18 cellular contexts compared by ENCODE assay signal in the genomic region with DNA sequence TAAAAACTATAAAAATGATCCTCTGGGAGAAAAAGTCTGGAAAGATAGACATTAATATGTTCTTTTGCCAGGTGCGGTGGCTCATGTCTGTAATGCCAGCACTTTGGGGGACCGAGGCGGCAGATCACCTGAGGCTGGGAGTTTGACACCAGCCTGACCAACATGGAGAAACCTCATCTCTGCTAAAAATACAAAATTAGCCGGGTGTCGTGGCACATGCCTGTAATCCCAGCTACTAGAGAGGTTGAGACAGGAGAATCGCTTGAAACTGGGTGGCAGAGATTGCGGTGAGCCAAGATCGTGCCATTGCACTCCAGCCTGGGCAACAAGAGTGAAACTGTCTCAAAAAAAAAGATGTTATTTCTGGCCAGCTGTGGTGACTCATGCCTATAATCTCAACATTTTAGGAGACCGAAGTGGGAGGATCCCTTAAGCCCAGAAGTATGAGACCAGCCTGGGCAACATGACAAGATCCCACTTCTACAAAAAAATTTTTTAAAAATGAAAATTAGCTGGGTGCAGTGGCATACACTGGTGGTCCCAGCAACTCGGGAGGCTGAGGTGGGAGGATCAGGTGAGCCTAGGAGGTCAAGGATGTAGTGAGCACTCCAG.
DNase-seq lines count a peak whose midpoint lies in the region; ATAC-seq and TF ChIP-seq lines count a peak whose summit lies in the region.
"Had no signal": no experiment of that assay in that cellular context is flagged by ENCODE, and none has a peak within 500 bp of the region (broad histone marks: within the 10 kb centered on the region; RNA-seq: fewer than 3 reads in every experiment).

No MANE protein-coding gene starts in this region.

- no peak overlapping the region for H2BK15ac ChIP-seq in IMR-90 (ENCODE audit: low read depth, low read length)

- H3K4me2 ChIP-seq in GM23248 (ENCODE audit: unreplicated experiment) (no peak overlapping the region), IMR-90 (ENCODE audit: low read depth, low read length) (no peak overlapping the region)
- H3K4me2 ChIP-seq: BLaER1 had no signal

- H3K27ac Mint-ChIP-seq in activated naive CD4-positive, alpha-beta T cell treated with anti-CD3 and anti-CD28 coated beads for 36 hours: no peak overlapping the region
- H3K27ac Mint-ChIP-seq in effector memory CD8-positive, alpha-beta T cell: no peak overlapping the region
- H3K27ac Mint-ChIP-seq: CD4-positive, alpha-beta T cell had no signal

- H4K91ac ChIP-seq in IMR-90 (ENCODE audit: insufficient read depth, low read depth, low read length): no peak overlapping the region

- TF ChIP-seq RAD21 in IMR-90 (IDR thresholded peaks at IDR 0.05; ENCODE audit: low read length): no peak

- H3K14ac ChIP-seq in IMR-90 (replicated peaks; ENCODE audit: low read depth, low read length): no peak overlapping the region

- H2AK9ac ChIP-seq in IMR-90 (replicated peaks; ENCODE audit: low read depth, low read length, poor library complexity): no peak overlapping the region

- H3K27me3 ChIP-seq in GM23248 (replicated peaks; ENCODE audit: insufficient read depth) (no peaks in the 10 kb centered on the region), IMR-90 (ENCODE audit: control insufficient read depth, insufficient read depth, low read length) (no peaks in the 10 kb centered on the region)
- H3K27me3 ChIP-seq: BLaER1 had no signal

- TF ChIP-seq CTCF in IMR-90 (conservative IDR thresholded peaks at IDR 0.05; ENCODE audit: low read depth, low read length) (no peak), cardiac fibroblast (IDR thresholded peaks at IDR 0.05; ENCODE audit: low read depth, low read length) (no peak)

- H3K27ac ChIP-seq in GM23248 (no peak overlapping the region), IMR-90 (ENCODE audit: insufficient read depth, low read length) (no peak overlapping the region)
- H3K27ac ChIP-seq: BLaER1 had no signal

- H2BK5ac ChIP-seq in IMR-90 (ENCODE audit: low read depth, low read length, poor library complexity, severe bottlenecking): no peak overlapping the region

- POLR2A ChIA-PET in IMR-90 (lab: Charles Lee; ENCODE audit: unreplicated experiment): no interaction called here

- H3K9me2 ChIP-seq in GM23248 (ENCODE audit: insufficient read depth): no peaks in the 10 kb centered on the region; the same call in 1 of the 2 replicates

- H3K56ac ChIP-seq in IMR-90 (ENCODE audit: extremely low read depth, insufficient read depth, low read length): no peak overlapping the region

- H3K9me3 ChIP-seq in GM23248 (ENCODE audit: low read depth) (no peaks in the 10 kb centered on the region), IMR-90 (ENCODE audit: control insufficient read depth, insufficient read depth, low read length) (no peaks in the 10 kb centered on the region)
- H3K9me3 ChIP-seq: BLaER1 had no signal

- H3K36me3 Mint-ChIP-seq in activated naive CD4-positive, alpha-beta T cell treated with anti-CD3 and anti-CD28 coated beads for 36 hours (ENCODE audit: low read depth): no peaks in the 10 kb centered on the region
- H3K36me3 Mint-ChIP-seq in effector memory CD8-positive, alpha-beta T cell (ENCODE audit: insufficient read depth): peaks cover 3% of the 10 kb centered on the region

- H3F3A ChIP-seq in GM23248 (ENCODE audit: insufficient read depth): no peaks in the 10 kb centered on the region

- H4K20me1 ChIP-seq in GM23248 (ENCODE audit: insufficient read depth): no peaks in the 10 kb centered on the region
- H4K20me1 ChIP-seq in IMR-90 (ENCODE audit: insufficient read depth, low read length): no peaks in the 10 kb centered on the region
- H4K20me1 ChIP-seq: BLaER1 had no signal

- H3K79me2 ChIP-seq in GM23248 (ENCODE audit: insufficient read depth): no peaks in the 10 kb centered on the region

- in situ Hi-C loops in GM23248 (cut with MboI): no loop called here
- in situ Hi-C loops in IMR-90 (cut with MboI; ENCODE audit: low sequenced_read_pairs): no loop called here

- H3K9ac ChIP-seq in GM23248: no peak overlapping the region
- H3K9ac ChIP-seq in IMR-90 (ENCODE audit: low read depth, low read length): no peak overlapping the region
- H3K9ac ChIP-seq: BLaER1 had no signal

- H2BK120ac ChIP-seq in IMR-90 (ENCODE audit: low read depth, low read length): no peak overlapping the region

- no peaks in the 10 kb centered on the region for H3K9me1 ChIP-seq in IMR-90 (ENCODE audit: insufficient read depth, low read length)

- H3K4me1 Mint-ChIP-seq in activated naive CD4-positive, alpha-beta T cell treated with anti-CD3 and anti-CD28 coated beads for 36 hours (ENCODE audit: low read depth): peaks cover 23% of the 10 kb centered on the region
- peaks cover 2 to 12% of the 10 kb centered on the region in 2 donors for H3K4me1 Mint-ChIP-seq in effector memory CD8-positive, alpha-beta T cell (ENCODE audit: low read depth in 2 of 2)

- H3K4me3 ChIP-seq in GM23248: no peak overlapping the region
- H3K4me3 ChIP-seq in IMR-90 (ENCODE audit: insufficient read depth, low read depth, low read length): no peak overlapping the region
- no peak overlapping the region for H3K4me3 ChIP-seq in cardiac fibroblast (replicated peaks in 1 of 2; ENCODE audit: low read depth in 2 of 2, low read length in 2 of 2)
- H3K4me3 ChIP-seq: BLaER1 had no signal

- no TSS peak for BruUV-seq in IMR-90 (replicated peaks; lab: Mats Ljungman, UMichigan)

- H3K36me3 ChIP-seq in GM23248 (ENCODE audit: low read depth) (no peaks in the 10 kb centered on the region), IMR-90 (ENCODE audit: control insufficient read depth, insufficient read depth, low read length) (no peaks in the 10 kb centered on the region)
- H3K36me3 ChIP-seq: BLaER1 had no signal

- no peak overlapping the region for H3K23ac ChIP-seq in IMR-90 (ENCODE audit: low read depth, low read length)

- no peak overlapping the region for H3K4me3 Mint-ChIP-seq in activated naive CD4-positive, alpha-beta T cell treated with anti-CD3 and anti-CD28 coated beads for 36 hours
- no peak overlapping the region for H3K4me3 Mint-ChIP-seq in effector memory CD8-positive, alpha-beta T cell
- H3K4me3 Mint-ChIP-seq: CD4-positive, alpha-beta T cell had no signal

- no peak overlapping the region for H4K5ac ChIP-seq in IMR-90 (ENCODE audit: low read depth, low read length)

- no peak overlapping the region for H4K8ac ChIP-seq in IMR-90 (ENCODE audit: low read depth in 2 of 2, low read length in 2 of 2)

- no peak overlapping the region for H2BK20ac ChIP-seq in IMR-90 (ENCODE audit: low read depth, low read length)

- WGBS in GM23248 (ENCODE audit: low coverage in 1 of 2, low lambda C conversion rate in 2 of 2, missing lambda C conversion rate in 2 of 2), 2 experiments: 86 to 89% methylated on average over 10 of the region's 10 CpGs
- 96% methylated on average over 5 of the region's 10 CpGs; no CpG with 5 or more reads in 1 of the 2 experiments for WGBS in IMR-90 (ENCODE audit: extremely low coverage in 2 of 2, insufficient read length in 1 of 2), 2 experiments

- DNase-seq in GM23248 (peak; percentile 18), IMR-90 (peak; percentile 6), cardiac fibroblast (ENCODE audit: low read depth in 2 of 2) (peak; percentile 6 to 38), posterior vena cava (ENCODE audit: low spot score) (peak; percentile 61)
- DNase-seq in activated naive CD4-positive, alpha-beta T cell treated with anti-CD3 and anti-CD28 coated beads for 36 hours: no peak
- DNase-seq in effector memory CD8-positive, alpha-beta T cell: no peak
- DNase-seq: ACHN; CD4-positive, alpha-beta T cell; COR-L47; DMS79; NCI-H1105; NCI-H2029 treated with DMSO at 0.1 percent for 48 hours; NCI-H226; NCI-H510A treated with DMSO at 0.1 percent for 48 hours; NCI-H774 had no signal

- no peak overlapping the region for H3K18ac ChIP-seq in IMR-90 (ENCODE audit: low read depth, low read length)

- H3K27me3 Mint-ChIP-seq in activated naive CD4-positive, alpha-beta T cell treated with anti-CD3 and anti-CD28 coated beads for 36 hours (ENCODE audit: low read depth): no peaks in the 10 kb centered on the region
- no peaks in the 10 kb centered on the region for H3K27me3 Mint-ChIP-seq in effector memory CD8-positive, alpha-beta T cell
- H3K27me3 Mint-ChIP-seq: CD4-positive, alpha-beta T cell had no signal

- no peak overlapping the region for H3K4ac ChIP-seq in IMR-90 (ENCODE audit: low read depth, low read length)

- no peaks in the 10 kb centered on the region for H3K4me1 ChIP-seq in GM23248 (ENCODE audit: insufficient read depth)
- H3K4me1 ChIP-seq in IMR-90 (ENCODE audit: control insufficient read depth, insufficient read depth, low read length): no peaks in the 10 kb centered on the region
- H3K4me1 ChIP-seq: BLaER1 had no signal

- CTCF ChIA-PET in IMR-90 (lab: Yijun Ruan, JAX): no interaction called here
- CTCF ChIA-PET in activated naive CD4-positive, alpha-beta T cell treated with anti-CD3 and anti-CD28 coated beads for 36 hours (lab: Charles Lee): interaction anchor here (0.7 kb wide), 2 partner anchors 18 to 64 kb away, joined by 3 to 4 read pairs; no protein-coding TSS in a partner anchor

- no peak overlapping the region for H2AFZ ChIP-seq in GM23248
- H2AFZ ChIP-seq in IMR-90 (replicated peaks; ENCODE audit: low read length, poor library complexity): no peak overlapping the region

- ATAC-seq in IMR-90 (ENCODE audit: low read depth) (no peak), HG03571 (IDR thresholded peaks at IDR 0.05; ENCODE audit: unreplicated experiment) (no peak), GM21423 (IDR thresholded peaks at IDR 0.05; ENCODE audit: unreplicated experiment) (no peak)
- no peak for ATAC-seq in effector memory CD8-positive, alpha-beta T cell (replicated peaks)

- TF ChIP-seq POLR2A in IMR-90 (IDR thresholded peaks at IDR 0.05; ENCODE audit: low read depth, low read length): no peak

- no peaks in the 10 kb centered on the region for H3K79me1 ChIP-seq in IMR-90 (ENCODE audit: low read depth in 1 of 2, low read length in 2 of 2)

- dilution Hi-C loops in IMR-90 (cut with HindIII; ENCODE audit: low sequenced_read_pairs, unreplicated experiment): no loop called here

- no peak overlapping the region for H2AK5ac ChIP-seq in IMR-90 (ENCODE audit: low read depth, low read length)

- intact Hi-C loops in IMR-90 (cut with micrococcal nuclease): no loop called here
- intact Hi-C loops in posterior vena cava (cut with DNase I): no loop called here
- intact Hi-C loops in activated naive CD4-positive, alpha-beta T cell treated with anti-CD3 and anti-CD28 coated beads for 36 hours (cut with micrococcal nuclease): no loop called here

- H3K9me3 Mint-ChIP-seq in activated naive CD4-positive, alpha-beta T cell treated with anti-CD3 and anti-CD28 coated beads for 36 hours: no peaks in the 10 kb centered on the region
- H3K9me3 Mint-ChIP-seq in effector memory CD8-positive, alpha-beta T cell: no peaks in the 10 kb centered on the region
- H3K9me3 Mint-ChIP-seq: CD4-positive, alpha-beta T cell had no signal

TF ChIP-seq in IMR-90, 13 proteins besides CTCF, POLR2A, EP300 and RAD21 (continues in another document):
- TF ChIP-seq USF2 (IDR thresholded peaks at IDR 0.05; ENCODE audit: low read depth, low read length): no peak

Comparison
In these comparisons a context has a peak if more than half of its experiments do, and no peak if none do; other contexts are left out.
1. DNase-seq: peak in GM23248 (single experiment), IMR-90 (single experiment), cardiac fibroblast (2 of 2) and posterior vena cava (single experiment); none in activated naive CD4-positive, alpha-beta T cell treated with anti-CD3 and anti-CD28 coated beads for 36 hours (single experiment) and effector memory CD8-positive, alpha-beta T cell (0 of 3).